ENCODE assay signal across 8 cellular contexts in genomic region chr11:3021125-3021524, GRCh38. TPM values are rescaled to one million over a fixed set of nuclear protein-coding genes. Genes with fewer than 3 reads are reported as not detected.
DNase-seq lines count a peak whose midpoint lies in the region; ATAC-seq and TF ChIP-seq lines count a peak whose summit lies in the region.

No MANE protein-coding gene starts in this region.

- H3K4me3 ChIP-seq in DND-41 (ENCODE audit: low read depth in 1 of 2, low read length in 2 of 2) (no peak overlapping the region), astrocyte of the spinal cord (ENCODE audit: low read depth, low read length) (no peak overlapping the region)

- peaks cover 76% of the 10 kb centered on the region for H3K36me3 ChIP-seq in DND-41 (ENCODE audit: insufficient read depth, low read length)

- no peak overlapping the region for H3K27ac ChIP-seq in DND-41 (ENCODE audit: low read length)

- peak; percentile 46 for DNase-seq in A172 (ENCODE audit: low spot score)
- no peak for DNase-seq in DND-41
- peak; percentile 81 for DNase-seq in NCI-H2196 treated with DMSO at 0.1 percent for 48 hours (lab: John Stamatoyannopoulos, UW; ENCODE audit: unreplicated experiment)
- no peak for DNase-seq in astrocyte of the spinal cord (ENCODE audit: low read depth, low spot score)
- peak; percentile 44 for DNase-seq in iris pigment epithelial cell (ENCODE audit: low read depth)
- DNase-seq in NCI-H2029 treated with DMSO at 0.1 percent for 48 hours (lab: John Stamatoyannopoulos, UW): no peak

- in situ Hi-C loops in astrocyte of the spinal cord (cut with HindIII; ENCODE audit: low sequenced_read_pairs): no loop called here

- H3K79me2 ChIP-seq in DND-41 (ENCODE audit: insufficient read depth, low read length): no peaks in the 10 kb centered on the region

- H3K4me1 ChIP-seq in DND-41 (ENCODE audit: insufficient read depth, low read length): no peaks in the 10 kb centered on the region

- no peak overlapping the region for H3K4me2 ChIP-seq in DND-41 (ENCODE audit: insufficient read depth, low read length)

- ATAC-seq in DND-41 (ENCODE audit: insufficient read depth, low read depth) (no peak), HG02623 (IDR thresholded peaks at IDR 0.05; ENCODE audit: unreplicated experiment) (no peak), HG02870 (IDR thresholded peaks at IDR 0.05; ENCODE audit: unreplicated experiment) (no peak)

- H2AFZ ChIP-seq in DND-41 (ENCODE audit: low read depth, low read length): no peak overlapping the region

- H3K9ac ChIP-seq in DND-41 (ENCODE audit: low read depth, low read length): no peak overlapping the region

- TF ChIP-seq CTCF in DND-41 (IDR thresholded peaks at IDR 0.05; ENCODE audit: borderline replicate concordance, extremely low read depth, low read length, poor library complexity, severe bottlenecking) (peak; percentile 48), astrocyte of the spinal cord (IDR thresholded peaks at IDR 0.05; ENCODE audit: low read depth, low read length) (peak; percentile 56)

- H4K20me1 ChIP-seq in DND-41 (ENCODE audit: insufficient read depth, low read length): peaks cover 4% of the 10 kb centered on the region; the same call in 1 of the 2 replicates

- no peaks in the 10 kb centered on the region for H3K9me3 ChIP-seq in DND-41 (ENCODE audit: insufficient read depth, low read length, severe bottlenecking)

- H3K27me3 ChIP-seq in DND-41 (ENCODE audit: insufficient read depth, low read length, poor library complexity): no peaks in the 10 kb centered on the region

RNA-seq across cellular contexts. Expression of gene NAP1L4, which starts 29.0 kb away (rescaled TPM):
- total RNA-seq in A172 (2014; rRNA removed; shearing (Covaris generic)): 149 and 162 TPM in 2 replicates

RNA-seq across cellular contexts. Expression of gene CARS1, which starts 36.1 kb away (rescaled TPM):
- total RNA-seq in A172 (2014; rRNA removed; shearing (Covaris generic)): 57.2 and 60.4 TPM in 2 replicates

Comparison
In these comparisons a context has a peak if more than half of its experiments do, and no peak if none do; other contexts are left out.
1. DNase-seq: peak in A172 (single experiment), NCI-H2196 treated with DMSO at 0.1 percent for 48 hours (single experiment) and iris pigment epithelial cell (single experiment); none in DND-41 (single experiment), astrocyte of the spinal cord (single experiment) and NCI-H2029 treated with DMSO at 0.1 percent for 48 hours (single experiment).